Comparison of ENCODE assay signal across 22 cellular contexts in the genomic region with DNA sequence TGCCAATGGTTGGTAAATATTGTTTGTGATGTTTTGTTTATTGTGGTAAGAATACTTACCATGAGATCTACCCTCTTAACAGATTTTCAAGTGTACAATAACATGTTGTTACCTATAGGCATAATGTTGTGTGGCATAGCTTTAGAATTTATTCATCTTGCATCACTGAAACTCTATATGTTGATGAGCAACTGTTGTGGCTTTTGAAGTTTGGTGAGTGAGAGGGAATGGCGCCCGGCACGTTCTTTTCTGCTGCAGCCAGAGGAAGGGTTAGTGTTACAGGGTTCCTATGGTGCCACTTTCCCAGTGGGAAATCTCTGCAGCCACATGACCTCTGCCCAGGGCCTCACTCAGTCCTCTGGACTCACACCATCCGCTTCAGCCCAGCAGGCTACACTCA.
DNase-seq lines count a peak whose midpoint lies in the region; ATAC-seq, FAIRE-seq and TF ChIP-seq lines count a peak whose summit lies in the region.
"Had no signal": no experiment of that assay in that cellular context is flagged by ENCODE, and none has a peak within 500 bp of the region (broad histone marks: within the 10 kb centered on the region; RNA-seq: fewer than 3 reads in every experiment).

No MANE protein-coding gene starts in this region.

- no peak overlapping the region for H2AK5ac ChIP-seq in mesenchymal stem cell (ENCODE audit: low read length, severe bottlenecking)

- H3K36me3 Mint-ChIP-seq in stimulated activated effector memory CD8-positive, alpha-beta T cell treated with anti-CD3 and anti-CD28 coated beads, Interleukin-12 subunit alpha, Interleukin-12 subunit beta, amount 100 ng/mL, for 72 hours, result no peaks in the 10 kb centered on the region
- H3K36me3 Mint-ChIP-seq in nephron progenitor cell (ENCODE audit: low read depth), result no peaks in the 10 kb centered on the region
- H3K36me3 Mint-ChIP-seq: CD14-positive monocyte; CD4-positive, alpha-beta memory T cell had no signal

- no peaks in the 10 kb centered on the region for H3K79me1 ChIP-seq in mesenchymal stem cell (replicated peaks; ENCODE audit: low read length, poor library complexity, severe bottlenecking)

- no peak overlapping the region for H3K9ac ChIP-seq in mesenchymal stem cell (ENCODE audit: low read length)
- H3K9ac ChIP-seq: BLaER1 had no signal

- H3K4me3 Mint-ChIP-seq in stimulated activated effector memory CD8-positive, alpha-beta T cell treated with anti-CD3 and anti-CD28 coated beads, Interleukin-12 subunit alpha, Interleukin-12 subunit beta, amount 100 ng/mL, for 72 hours, result no peak overlapping the region
- no peak overlapping the region for H3K4me3 Mint-ChIP-seq in nephron progenitor cell
- H3K4me3 Mint-ChIP-seq: CD14-positive monocyte; CD4-positive, alpha-beta memory T cell; HFFc6 had no signal

- peak overlapping the region in 1 of 2 experiments; percentile 14 for H3K23ac ChIP-seq in mesenchymal stem cell (ENCODE audit: low read length in 2 of 2)

- TF ChIP-seq CTCF in bronchial epithelial cell (IDR thresholded peaks at IDR 0.05; ENCODE audit: insufficient read depth, low read length, severe bottlenecking) (no peak), nephron progenitor cell (IDR thresholded peaks at IDR 0.05) (no peak)

- H3K27ac Mint-ChIP-seq in stimulated activated effector memory CD8-positive, alpha-beta T cell treated with anti-CD3 and anti-CD28 coated beads, Interleukin-12 subunit alpha, Interleukin-12 subunit beta, amount 100 ng/mL, for 72 hours, result no peak overlapping the region
- no peak overlapping the region for H3K27ac Mint-ChIP-seq in nephron progenitor cell
- H3K27ac Mint-ChIP-seq: CD14-positive monocyte; CD4-positive, alpha-beta memory T cell; HFFc6 had no signal

- peak overlapping the region; percentile 72 for H4K91ac ChIP-seq in mesenchymal stem cell (ENCODE audit: low read length)

- no peaks in the 10 kb centered on the region for H3K4me1 Mint-ChIP-seq in stimulated activated effector memory CD8-positive, alpha-beta T cell treated with anti-CD3 and anti-CD28 coated beads, Interleukin-12 subunit alpha, Interleukin-12 subunit beta, amount 100 ng/mL, for 72 hours
- peaks cover 21% of the 10 kb centered on the region for H3K4me1 Mint-ChIP-seq in nephron progenitor cell
- H3K4me1 Mint-ChIP-seq: CD4-positive, alpha-beta memory T cell had no signal

- WGBS in mesenchymal stem cell, result 80% methylated on average over 4 of the region's 4 CpGs

- H3K36me3 ChIP-seq in bronchial epithelial cell (ENCODE audit: control insufficient read depth, insufficient read depth, low read length), result no peaks in the 10 kb centered on the region
- H3K36me3 ChIP-seq in mesenchymal stem cell (ENCODE audit: control insufficient read depth in 1 of 2, insufficient read depth in 2 of 2, low read depth in 1 of 2, low read length in 2 of 2), result no peaks in the 10 kb centered on the region
- H3K36me3 ChIP-seq: BLaER1 had no signal

- H3K27me3 Mint-ChIP-seq in nephron progenitor cell (ENCODE audit: low read depth, poor library complexity), result peaks cover 3% of the 10 kb centered on the region
- H3K27me3 Mint-ChIP-seq: CD4-positive, alpha-beta memory T cell had no signal

- H3K4me3 ChIP-seq in bronchial epithelial cell (ENCODE audit: low read depth, low read length) (no peak overlapping the region), mesenchymal stem cell (ENCODE audit: insufficient read depth in 1 of 2, low read depth in 1 of 2, low read length in 2 of 2) (no peak overlapping the region)
- H3K4me3 ChIP-seq: BLaER1 had no signal

- no peak overlapping the region for H2AFZ ChIP-seq in mesenchymal stem cell (ENCODE audit: low read depth, low read length)

- no peak for FAIRE-seq in bronchial epithelial cell (lab: Jason Lieb, UNC)
- FAIRE-seq: GM12891, GM19239, HTR-8/SVneo had no signal

- H3K18ac ChIP-seq in mesenchymal stem cell (ENCODE audit: low read depth in 1 of 2, low read length in 2 of 2), result no peak overlapping the region

- H3K9me3 ChIP-seq in mesenchymal stem cell (ENCODE audit: control insufficient read depth, low read length), result no peaks in the 10 kb centered on the region
- H3K9me3 ChIP-seq: BLaER1 had no signal

- H3K4me1 ChIP-seq in mesenchymal stem cell (ENCODE audit: control insufficient read depth, insufficient read depth, low read depth, low read length), result no peaks in the 10 kb centered on the region
- H3K4me1 ChIP-seq: BLaER1 had no signal

- H2BK120ac ChIP-seq in mesenchymal stem cell (ENCODE audit: low read depth, low read length), result no peak overlapping the region

- peak overlapping the region in 1 of 2 experiments; percentile 13 for H3K4ac ChIP-seq in mesenchymal stem cell (ENCODE audit: low read depth in 1 of 2, low read length in 2 of 2)

- DNase-seq in Daoy (ENCODE audit: low read depth), result peak; percentile 29
- peak; percentile 78 for DNase-seq in bronchial epithelial cell (ENCODE audit: low read depth)
- no peak for DNase-seq in mesenchymal stem cell
- DNase-seq in stimulated activated effector memory CD8-positive, alpha-beta T cell treated with anti-CD3 and anti-CD28 coated beads, Interleukin-12 subunit alpha, Interleukin-12 subunit beta, amount 100 ng/mL, for 72 hours (ENCODE audit: low spot score in 2 of 2), result no peak
- DNase-seq in hippocampal formation (lab: John Stamatoyannopoulos, UW), result no peak
- DNase-seq in GDM1 (lab: John Stamatoyannopoulos, UW), result no peak
- no peak for DNase-seq in nephron progenitor cell
- DNase-seq: 8988T; Calu3; CD4-positive, alpha-beta memory T cell; DMS79 treated with DMSO at 0.1 percent for 48 hours; EL; H7; HFFc6; IMR-90 had no signal

- peak overlapping the region in 1 of 2 experiments; percentile 61 for H3K14ac ChIP-seq in mesenchymal stem cell (ENCODE audit: low read length in 2 of 2)

- H3K27me3 ChIP-seq in bronchial epithelial cell (ENCODE audit: control insufficient read depth, insufficient read depth, low read length), result no peaks in the 10 kb centered on the region
- no peaks in the 10 kb centered on the region for H3K27me3 ChIP-seq in mesenchymal stem cell (ENCODE audit: control insufficient read depth in 1 of 2, insufficient read depth in 1 of 2, low read length in 2 of 2)
- H3K27me3 ChIP-seq: BLaER1 had no signal

- H4K8ac ChIP-seq in mesenchymal stem cell (ENCODE audit: low read length), result no peak overlapping the region

- H3K4me2 ChIP-seq in mesenchymal stem cell (ENCODE audit: low read length, poor library complexity, severe bottlenecking), result no peak overlapping the region
- H3K4me2 ChIP-seq: BLaER1 had no signal

- no peak overlapping the region for H3K27ac ChIP-seq in mesenchymal stem cell (ENCODE audit: low read length, poor library complexity, severe bottlenecking)
- H3K27ac ChIP-seq: BLaER1, HL-60 had no signal

- peak; percentile 21 for ATAC-seq in stimulated activated effector memory CD8-positive, alpha-beta T cell treated with anti-CD3 and anti-CD28 coated beads, Interleukin-12 subunit alpha, Interleukin-12 subunit beta, amount 100 ng/mL, for 72 hours
- ATAC-seq: HCT116 had no signal

- no peak overlapping the region for H2BK15ac ChIP-seq in mesenchymal stem cell (ENCODE audit: low read depth, poor library complexity, severe bottlenecking)

- peak overlapping the region; percentile 49 to 94 for H2BK12ac ChIP-seq in mesenchymal stem cell (ENCODE audit: low read length in 2 of 2)

- H2BK5ac ChIP-seq in mesenchymal stem cell (ENCODE audit: low read depth, low read length, poor library complexity, severe bottlenecking), result no peak overlapping the region

- H3K9me3 Mint-ChIP-seq in stimulated activated effector memory CD8-positive, alpha-beta T cell treated with anti-CD3 and anti-CD28 coated beads, Interleukin-12 subunit alpha, Interleukin-12 subunit beta, amount 100 ng/mL, for 72 hours, result peaks cover 11% of the 10 kb centered on the region
- no peaks in the 10 kb centered on the region for H3K9me3 Mint-ChIP-seq in nephron progenitor cell

Comparison
In these comparisons a context has a peak if more than half of its experiments do, and no peak if none do; other contexts are left out.
1. DNase-seq: peak in Daoy (single experiment) and bronchial epithelial cell (single experiment); none in mesenchymal stem cell (single experiment), stimulated activated effector memory CD8-positive, alpha-beta T cell treated with anti-CD3 and anti-CD28 coated beads, Interleukin-12 subunit alpha, Interleukin-12 subunit beta, amount 100 ng/mL, for 72 hours (0 of 2), hippocampal formation (0 of 2), GDM1 (single experiment) and nephron progenitor cell (single experiment).